ENCODE assay signal across 13 cellular contexts in genomic region chr11:10325398-10326079, GRCh38. TPM values are rescaled to one million over a fixed set of nuclear protein-coding genes. Genes with fewer than 3 reads are reported as not detected.
DNase-seq lines count a peak whose midpoint lies in the region; ATAC-seq, FAIRE-seq and TF ChIP-seq lines count a peak whose summit lies in the region.
"Had no signal": no experiment of that assay in that cellular context is flagged by ENCODE, and none has a peak within 500 bp of the region (broad histone marks: within the 10 kb centered on the region; RNA-seq: fewer than 3 reads in every experiment).

No MANE protein-coding gene starts in this region.

- H3K9me3 ChIP-seq in A549 (0 out of 3 replicates have a peak, but pooled peaks cover 2% of the 10 kb centered on the region), PC-9 (ENCODE audit: insufficient read depth, low read depth) (no peaks in the 10 kb centered on the region), esophagus muscularis mucosa (no peaks in the 10 kb centered on the region)

- H3K4me3 ChIP-seq in A549: no peak overlapping the region
- H3K4me3 ChIP-seq in PC-9: no peak overlapping the region
- no peak overlapping the region for H3K4me3 ChIP-seq in esophagus muscularis mucosa
- H3K4me3 ChIP-seq: heart right ventricle had no signal

- intact Hi-C loops in PC-9 (cut with micrococcal nuclease; ENCODE audit: unreplicated experiment): no loop called here
- intact Hi-C loops in esophagus muscularis mucosa (cut with DNase I): no loop called here

- H3K27ac ChIP-seq in A549 (peak overlapping the region; percentile 63 to 77), PC-9 (no peak overlapping the region), esophagus muscularis mucosa (replicated peaks in 1 of 4) (peak overlapping the region; percentile 76 to 81 (median 78))

- TF ChIP-seq POLR2A in A549 (IDR thresholded peaks at IDR 0.05; ENCODE audit: low read length) (no peak), esophagus muscularis mucosa (IDR thresholded peaks at IDR 0.05; ENCODE audit: low read depth) (no peak)

- no peak overlapping the region for H2AFZ ChIP-seq in PC-9

- no peak for TF ChIP-seq RAD21 in A549 (conservative IDR thresholded peaks at IDR 0.05 in 1 of 2, IDR thresholded peaks at IDR 0.05 in 1 of 2)

- ATAC-seq in A549 (no peak), GM18519 (IDR thresholded peaks at IDR 0.05; ENCODE audit: low FRiP score, unreplicated experiment) (no peak), GM21717 (IDR thresholded peaks at IDR 0.05; ENCODE audit: unreplicated experiment) (no peak)

- H3K36me3 ChIP-seq in PC-9 (ENCODE audit: low read depth) (no peaks in the 10 kb centered on the region), esophagus muscularis mucosa (no peaks in the 10 kb centered on the region)
- H3K36me3 ChIP-seq: heart right ventricle had no signal

- POLR2A ChIA-PET in A549 (lab: Yijun Ruan, JAX): interaction anchor here (1.0 to 2.1 kb wide), 4 partner anchors 16 to 566 kb away, joined by 3 to 8 read pairs (median 6); partner anchors contain the start of gene ADM
- POLR2A ChIA-PET in PC-9 (lab: Charles Lee; ENCODE audit: unreplicated experiment): interaction anchor here (1.1 kb wide), 1 partner anchor 22 kb away, joined by 5 read pairs; no protein-coding TSS in a partner anchor

- WGBS in A549 (ENCODE audit: missing lambda C conversion rate): 62% methylated on average over 6 of the region's 6 CpGs
- 29% methylated on average over 6 of the region's 6 CpGs for WGBS in esophagus muscularis mucosa

- H3K9me2 ChIP-seq in PC-9 (ENCODE audit: insufficient read depth): no peaks in the 10 kb centered on the region

- no TSS peak for BruUV-seq in PC-9 (replicated peaks; lab: Mats Ljungman, UMichigan)

- DNase-seq in A549 (ENCODE audit: low read depth in 1 of 2, low spot score in 1 of 2) (no peak), PC-9 (no peak), esophagus muscularis mucosa (ENCODE audit: extremely low spot score) (peak; percentile 85), non-pigmented ciliary epithelial cell (ENCODE audit: low read depth) (peak; percentile 93), midbrain (lab: John Stamatoyannopoulos, UW) (no peak)
- no peak for DNase-seq in stimulated activated CD4-positive, alpha-beta T cell treated with anti-CD3 and anti-CD28 coated beads, Interleukin-2, amount 100 ng/mL, for 24 hours
- DNase-seq: MV-4-11; NCI-H748 treated with DMSO at 0.1 percent for 48 hours; stimulated activated naive CD4-positive, alpha-beta T cell treated with Interleukin-2 at 50 U/mL for 16 hours had no signal

- H4K20me1 ChIP-seq in PC-9 (ENCODE audit: insufficient read depth): no peaks in the 10 kb centered on the region

- H3K4me2 ChIP-seq in A549 (peak overlapping the region; percentile 50), PC-9 (0 out of 2 replicates have a peak overlapping the region, but pooled peaks have one; percentile 26)

- no peaks in the 10 kb centered on the region for H3K79me2 ChIP-seq in PC-9 (ENCODE audit: low read depth)

- H3K4me1 ChIP-seq in A549 (peaks cover 85% of the 10 kb centered on the region), PC-9 (replicated peaks; ENCODE audit: insufficient read depth) (peaks cover 55% of the 10 kb centered on the region), esophagus muscularis mucosa (peaks cover 47 to 88% (median 86%) of the 10 kb centered on the region in 4 donors)

- TF ChIP-seq EP300 in A549 (IDR thresholded peaks at IDR 0.05): no peak
- TF ChIP-seq EP300 in esophagus muscularis mucosa (IDR thresholded peaks at IDR 0.05): no peak

- no peaks in the 10 kb centered on the region for H3K27me3 ChIP-seq in PC-9 (ENCODE audit: insufficient read depth, low read depth)
- H3K27me3 ChIP-seq in esophagus muscularis mucosa: no peaks in the 10 kb centered on the region
- H3K27me3 ChIP-seq: heart right ventricle had no signal

- no peak for FAIRE-seq in A549 (lab: Jason Lieb, UNC)
- FAIRE-seq: bronchial epithelial cell had no signal

- peaks cover 15% of the 10 kb centered on the region for H3F3A ChIP-seq in PC-9 (ENCODE audit: insufficient read depth, low read depth)

- TF ChIP-seq CTCF in A549 (IDR thresholded peaks at IDR 0.05) (no peak), PC-9 (conservative IDR thresholded peaks at IDR 0.05) (no peak), esophagus muscularis mucosa (IDR thresholded peaks at IDR 0.05) (no peak)

- CTCF ChIA-PET in A549 (lab: Yijun Ruan, JAX) (interaction anchor here (0.7 to 13.0 kb wide), 12 partner anchors 11 to 712 kb away, joined by 3 to 188 read pairs (median 4); partner anchors contain the start of gene ADM), PC-9 (lab: Charles Lee) (interaction anchor here (0.6 to 1.8 kb wide), 4 partner anchors 15 to 865 kb away, joined by 3 to 4 read pairs (median 3); partner anchors contain the start of gene ZNF143)

TF ChIP-seq in A549, 52 proteins besides CTCF, POLR2A, EP300 and RAD21:
- no peak for TF ChIP-seq TFCP2L1 (CRISPR knock-in tag; IDR thresholded peaks at IDR 0.05)
- TF ChIP-seq HDAC2 (IDR thresholded peaks at IDR 0.05): no peak
- no peak for TF ChIP-seq FOSL2 (IDR thresholded peaks at IDR 0.05)
- 0 out of 2 replicates have a peak, but pooled peaks have one; percentile 9 for TF ChIP-seq FOSL2 (CRISPR knock-in tag; IDR thresholded peaks at IDR 0.05)
- TF ChIP-seq ZFP36 (IDR thresholded peaks at IDR 0.05; ENCODE audit: borderline replicate concordance, partially characterized antibody): no peak
- TF ChIP-seq FOXS1 (CRISPR knock-in tag; IDR thresholded peaks at IDR 0.05): no peak
- peak; percentile 34; the same call in 1 of the 2 replicates for TF ChIP-seq USF2 (IDR thresholded peaks at IDR 0.05)
- no peak for TF ChIP-seq JUN (IDR thresholded peaks at IDR 0.05)
- TF ChIP-seq BCL3 (IDR thresholded peaks at IDR 0.05): no peak
TF ChIP-seq in A549: peak in this region for 2.

RNA-seq across cellular contexts. Expression of gene ADM, which starts 20.7 kb away (rescaled TPM):
- 69.4 and 72.1 TPM in 2 replicates for polyA plus RNA-seq in A549 (2011; rRNA removed)
- 212 and 216 TPM in 2 replicates for polyA plus RNA-seq in A549 (2012; cell fraction: cytosol; rRNA removed)
- 370 and 459 TPM in 2 replicates for polyA plus RNA-seq in A549 (2012; cell fraction: nucleus; rRNA removed)
- 65.8 to 91.3 TPM (median 66.3 TPM) in 3 replicates for polyA plus RNA-seq in A549 (2017; fragmentation: RNase III; extraction: RNeasy Plus Mini Kit Qiagen cat#74134 plus additional on column Dnase treatment)
- 75.4 and 88.9 TPM in 2 replicates for polyA minus RNA-seq in A549 (2011; rRNA and poly(A)+ RNA removed)
- 21.9 and 22.5 TPM in 2 replicates for total RNA-seq in PC-9 (2021)
- total RNA-seq in esophagus muscularis mucosa: 100 to 1,000 TPM in 2 of 4 donors, 10 to 100 TPM in 2; 57.3 to 152 (median 105) TPM

RNA-seq across cellular contexts. Expression of gene SBF2, which starts 31.5 kb away (rescaled TPM):
- polyA plus RNA-seq in A549 (2011; rRNA removed) (49.6 and 59.0 TPM in 2 replicates), A549 (2017; fragmentation: RNase III; extraction: RNeasy Plus Mini Kit Qiagen cat#74134 plus additional on column Dnase treatment) (11.1 to 12.5 TPM (median 11.9 TPM) in 3 replicates)
- 12.9 and 14.6 TPM in 2 replicates for polyA plus RNA-seq in A549 (2012; cell fraction: cytosol; rRNA removed)
- polyA plus RNA-seq in A549 (2012; cell fraction: nucleus; rRNA removed): 15.8 and 20.3 TPM in 2 replicates
- polyA minus RNA-seq in A549 (2011; rRNA and poly(A)+ RNA removed): 62.9 and 71.0 TPM in 2 replicates
- total RNA-seq in PC-9 (2021) (16.4 and 18.6 TPM in 2 replicates), esophagus muscularis mucosa (10 to 100 TPM; 44.6 to 59.4 (median 53.4) TPM)

Comparison
In these comparisons a context has a peak if more than half of its experiments do, and no peak if none do; other contexts are left out.
1. DNase-seq: peak in esophagus muscularis mucosa (single experiment) and non-pigmented ciliary epithelial cell (single experiment); none in A549 (0 of 2), PC-9 (0 of 2), stimulated activated CD4-positive, alpha-beta T cell treated with anti-CD3 and anti-CD28 coated beads, Interleukin-2, amount 100 ng/mL, for 24 hours (0 of 2) and midbrain (single experiment).